In the genomic region with DNA sequence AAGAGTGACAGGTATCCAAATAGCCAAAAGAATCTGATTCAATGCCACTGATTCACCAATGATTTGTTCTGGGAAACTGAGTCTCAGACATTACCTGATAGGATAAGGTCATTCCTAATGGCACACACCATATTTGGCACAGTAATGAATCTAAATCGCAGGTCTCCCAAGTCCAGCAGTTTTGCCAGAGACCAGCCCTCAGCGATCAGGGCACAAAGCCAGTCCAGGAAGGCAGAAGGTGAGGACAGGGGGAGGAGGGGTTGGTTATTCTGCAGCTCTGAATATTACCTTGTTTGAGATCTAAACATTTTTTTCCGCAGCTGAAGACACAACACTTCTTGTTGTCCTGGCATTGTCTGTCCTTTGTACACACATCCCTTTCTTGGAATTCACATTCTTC, we compare ENCODE assay signal across 8 cellular contexts. TPM values are rescaled to one million over a fixed set of nuclear protein-coding genes. Genes with fewer than 3 reads are reported as not detected.
"Had no signal": no experiment of that assay in that cellular context is flagged by ENCODE, and none has a peak within 500 bp of the region (broad histone marks: within the 10 kb centered on the region; RNA-seq: fewer than 3 reads in every experiment).

No MANE protein-coding gene starts in this region.

- H3K27ac ChIP-seq: HL-60, KMS-11 had no signal

- H3K27ac Mint-ChIP-seq: H9 had no signal

- H3K9ac ChIP-seq: KMS-11 had no signal

- H3K36me3 Mint-ChIP-seq: IgD-negative memory B cell had no signal

- H3K4me2 ChIP-seq: KMS-11 had no signal

- H3K4me3 Mint-ChIP-seq: H9, IgD-negative memory B cell had no signal

- FAIRE-seq: H54 had no signal

- DNase-seq: GOT3 had no signal

- H3K4me1 Mint-ChIP-seq: IgD-negative memory B cell had no signal

RNA-seq across cellular contexts. Expression of gene EPPIN, which starts 1.9 kb away (rescaled TPM):
- total RNA-seq: H9, HepG2, HT1080 had no signal
- polyA plus RNA-seq: HepG2, IgD-negative memory B cell had no signal

RNA-seq across cellular contexts. Expression of gene WFDC6, which starts 6.1 kb away (rescaled TPM):
- total RNA-seq: H9, HepG2, HT1080 had no signal
- polyA plus RNA-seq: HepG2, IgD-negative memory B cell had no signal

RNA-seq across cellular contexts. Expression of gene SPINT3, which starts 29.9 kb away (rescaled TPM):
- total RNA-seq: H9, HepG2, HT1080 had no signal
- polyA plus RNA-seq: HepG2, IgD-negative memory B cell had no signal

RNA-seq across cellular contexts. Expression of gene WFDC8, which starts 33.7 kb away (rescaled TPM):
- total RNA-seq: H9, HepG2, HT1080 had no signal
- polyA plus RNA-seq: HepG2, IgD-negative memory B cell had no signal
